ENCODE assay signal across 10 cellular contexts in genomic region chr5:143594913-143595818, GRCh38.
DNase-seq lines count a peak whose midpoint lies in the region; ATAC-seq and TF ChIP-seq lines count a peak whose summit lies in the region.
"Had no signal": no experiment of that assay in that cellular context is flagged by ENCODE, and none has a peak within 500 bp of the region (broad histone marks: within the 10 kb centered on the region; RNA-seq: fewer than 3 reads in every experiment).

No MANE protein-coding gene starts in this region.

- no peak overlapping the region for H4K5ac ChIP-seq in mesendoderm (ENCODE audit: low read length)

- H3K27me3 ChIP-seq in adipocyte (replicated peaks; ENCODE audit: control insufficient read depth, insufficient read depth, low read length) (no peaks in the 10 kb centered on the region), mesendoderm (ENCODE audit: insufficient read depth, low read length, poor library complexity) (no peaks in the 10 kb centered on the region), uterus (no peaks in the 10 kb centered on the region)

- no peak overlapping the region for H2BK5ac ChIP-seq in mesendoderm (ENCODE audit: low read length)

- no peak overlapping the region for H3K4me2 ChIP-seq in mesendoderm (ENCODE audit: low read length)

- no peak for ATAC-seq in GM21786 (IDR thresholded peaks at IDR 0.05; ENCODE audit: unreplicated experiment)

- no peak overlapping the region for H3K4me3 ChIP-seq in GM12865 (ENCODE audit: low read depth, low read length)
- no peak overlapping the region for H3K4me3 ChIP-seq in adipocyte (ENCODE audit: low read length)
- H3K4me3 ChIP-seq in mesendoderm (ENCODE audit: low read length) = no peak overlapping the region
- H3K4me3 ChIP-seq in uterus = no peak overlapping the region

- H2AK5ac ChIP-seq in mesendoderm (ENCODE audit: low read length) = no peak overlapping the region

- H2BK15ac ChIP-seq in mesendoderm (replicated peaks; ENCODE audit: low read depth) = no peak overlapping the region

- H4K8ac ChIP-seq in mesendoderm (ENCODE audit: low read depth, low read length) = no peak overlapping the region

- H3K23ac ChIP-seq in mesendoderm (ENCODE audit: low read length) = no peak overlapping the region

- H3K9me3 ChIP-seq in adipocyte (ENCODE audit: control insufficient read depth, low read length) (no peaks in the 10 kb centered on the region), uterus (no peaks in the 10 kb centered on the region)

- H3K9ac ChIP-seq in adipocyte (ENCODE audit: low read length) (no peak overlapping the region), mesendoderm (ENCODE audit: low read length) (no peak overlapping the region)

- H3K36me3 ChIP-seq in adipocyte (ENCODE audit: control insufficient read depth, insufficient read depth, low read length, severe bottlenecking) (no peaks in the 10 kb centered on the region), mesendoderm (ENCODE audit: control insufficient read depth, insufficient read depth, low read length) (no peaks in the 10 kb centered on the region), uterus (no peaks in the 10 kb centered on the region)

- no CpG with 5 or more reads among the region's 6 CpGs for WGBS in mesendoderm (ENCODE audit: extremely low coverage, insufficient coverage, low lambda C conversion rate)

- no peak overlapping the region for H2BK120ac ChIP-seq in mesendoderm (ENCODE audit: low read depth, low read length)

- TF ChIP-seq CTCF in GM12865 (IDR thresholded peaks at IDR 0.05; ENCODE audit: insufficient read depth, low read depth, low read length, missing control alignments) (no peak), uterus (IDR thresholded peaks at IDR 0.05) (no peak)

- no peak overlapping the region for H3K27ac ChIP-seq in mesendoderm (ENCODE audit: low read depth, low read length)
- H3K27ac ChIP-seq in uterus = no peak overlapping the region

- DNase-seq in GM12865 (ENCODE audit: low read depth) = peak; percentile 63
- peak; percentile 35 for DNase-seq in LoVo (ENCODE audit: low spot score)
- DNase-seq in adipocyte (ENCODE audit: low read depth) = peak; percentile 19
- DNase-seq in mesendoderm = no peak
- DNase-seq in stimulated activated CD4-positive, alpha-beta T cell treated with anti-CD3 and anti-CD28 coated beads, Interleukin-2, amount 100 ng/mL, for 24 hours = no peak
- DNase-seq in mucosa of gallbladder (ENCODE audit: low spot score) = no peak
- DNase-seq in uterus = no peak
- DNase-seq: foreskin melanocyte, naive B cell had no signal

- no peaks in the 10 kb centered on the region for H3K79me2 ChIP-seq in mesendoderm (ENCODE audit: control insufficient read depth, insufficient read depth, low read length)

- H3K79me1 ChIP-seq in mesendoderm (ENCODE audit: low read length) = no peaks in the 10 kb centered on the region

- no peak overlapping the region for H3K56ac ChIP-seq in mesendoderm (ENCODE audit: low read length)

- intact Hi-C loops in uterus (cut with DNase I; ENCODE audit: low total_unique reads) = no loop called here

- no peak for TF ChIP-seq POLR2A in uterus (IDR thresholded peaks at IDR 0.05)

- peak overlapping the region; percentile 75 for H3K18ac ChIP-seq in mesendoderm (ENCODE audit: low read length)

- no peak overlapping the region for H3K4ac ChIP-seq in mesendoderm (ENCODE audit: low read depth, low read length)

- H3K4me1 ChIP-seq in adipocyte (ENCODE audit: control insufficient read depth, insufficient read depth, low read length) (peaks cover 15% of the 10 kb centered on the region), mesendoderm (ENCODE audit: control insufficient read depth, low read depth, low read length) (no peaks in the 10 kb centered on the region), uterus (no peaks in the 10 kb centered on the region)

Comparison
In these comparisons a context has a peak if more than half of its experiments do, and no peak if none do; other contexts are left out.
1. DNase-seq: peak in GM12865 (single experiment), LoVo (single experiment) and adipocyte (single experiment); none in mesendoderm (single experiment), stimulated activated CD4-positive, alpha-beta T cell treated with anti-CD3 and anti-CD28 coated beads, Interleukin-2, amount 100 ng/mL, for 24 hours (0 of 2), mucosa of gallbladder (single experiment) and uterus (0 of 2).